In the genomic region with DNA sequence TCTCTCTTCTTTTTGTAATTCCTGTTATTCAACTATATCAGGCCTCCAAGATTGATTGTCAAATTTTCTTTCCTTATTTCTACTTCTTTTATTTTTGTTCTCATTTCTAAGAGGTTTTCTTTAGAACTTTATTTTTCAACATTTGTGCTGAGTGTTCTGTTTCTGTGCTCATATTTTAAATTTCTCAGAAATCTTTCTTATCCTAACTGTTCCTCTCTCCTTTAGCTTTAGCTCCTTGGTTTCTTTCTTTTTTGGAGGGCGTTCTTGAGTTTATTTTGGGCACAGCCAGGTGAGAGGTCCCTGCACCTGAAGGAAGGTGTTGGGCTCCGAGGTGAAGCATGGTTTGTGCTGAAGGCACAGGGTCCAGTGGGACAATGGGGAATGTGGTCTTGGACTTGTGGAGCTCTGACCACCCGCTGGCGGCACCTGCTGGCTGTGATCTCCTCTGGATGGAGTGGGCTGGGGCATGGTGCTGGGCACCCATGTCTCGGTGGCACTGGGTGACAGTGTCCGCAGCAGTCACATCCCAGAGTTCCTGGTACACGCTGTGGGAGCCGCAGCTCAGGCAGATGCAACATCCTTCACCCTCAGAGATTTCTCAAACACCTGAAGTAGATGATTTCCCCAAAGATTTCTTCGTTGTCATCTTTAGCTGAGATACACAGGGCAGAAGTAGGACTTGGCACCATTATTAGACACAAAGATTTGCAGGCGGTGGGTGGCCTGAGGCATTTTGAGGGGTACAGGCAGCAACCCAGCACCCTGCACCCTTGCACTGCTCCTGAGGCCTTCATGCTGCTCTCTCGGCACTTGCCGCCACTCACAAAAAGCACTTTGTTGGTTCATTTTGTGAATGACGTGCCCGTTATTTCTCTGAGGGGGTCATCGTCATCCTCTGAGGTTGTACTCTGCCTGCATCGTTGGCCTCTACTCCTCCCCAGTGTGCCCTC, we compare ENCODE assay signal across 1 cellular context.
TF ChIP-seq lines count a peak whose summit lies in the region.

No MANE protein-coding gene starts in this region.

TF ChIP-seq in IMR-90, 13 proteins besides CTCF, POLR2A, EP300 and RAD21:
- TF ChIP-seq MAFK (IDR thresholded peaks at IDR 0.05; ENCODE audit: low read depth, low read length) (no peak), NFE2L2 (IDR thresholded peaks at IDR 0.05; ENCODE audit: low read depth, low read length) (no peak), MXI1 (IDR thresholded peaks at IDR 0.05; ENCODE audit: borderline replicate concordance, low read depth, low read length) (no peak), SMC3 (IDR thresholded peaks at IDR 0.05; ENCODE audit: low read depth, low read length) (no peak), MAZ (IDR thresholded peaks at IDR 0.05; ENCODE audit: borderline replicate concordance, low read depth, low read length) (no peak), CEBPB (IDR thresholded peaks at IDR 0.05; ENCODE audit: low read depth, low read length) (no peak), RFX5 (IDR thresholded peaks at IDR 0.05; ENCODE audit: low read depth, low read length) (no peak), ELK1 (IDR thresholded peaks at IDR 0.05; ENCODE audit: borderline replicate concordance, low read depth, low read length) (no peak), USF2 (IDR thresholded peaks at IDR 0.05; ENCODE audit: low read depth, low read length) (no peak), RCOR1 (IDR thresholded peaks at IDR 0.05; ENCODE audit: insufficient replicate concordance, low read length) (no peak), BHLHE40 (IDR thresholded peaks at IDR 0.05; ENCODE audit: low read depth, low read length) (no peak), FOS (IDR thresholded peaks at IDR 0.05; ENCODE audit: low read depth, low read length) (no peak), CHD1 (IDR thresholded peaks at IDR 0.05; ENCODE audit: low read depth, low read length) (no peak)
TF ChIP-seq in IMR-90: peak in this region for 0.
